In genomic region chr18:79635127-79635726, GRCh38 we compare ENCODE assay signal across 16 cellular contexts.
"Had no signal": no experiment of that assay in that cellular context is flagged by ENCODE, and none has a peak within 500 bp of the region (broad histone marks: within the 10 kb centered on the region; RNA-seq: fewer than 3 reads in every experiment).

No MANE protein-coding gene starts in this region.

- H3K4me1 ChIP-seq: body of pancreas, gastrocnemius medialis, left ventricle myocardium inferior had no signal

- H3K4me3 ChIP-seq: body of pancreas, gastrocnemius medialis, left ventricle myocardium inferior, tibial artery had no signal

- H3K27ac Mint-ChIP-seq: activated CD4-positive, alpha-beta T cell treated with anti-CD3 and anti-CD28 coated beads, Interleukin-2, amount 10 ng/mL, durations not matched to agents 24 days and 14 days; activated T-helper 17 cell treated with anti-CD3 and anti-CD28 coated beads, Interleukin-2, amount 50 U/mL, for 72 hours; memory B cell; natural killer cell had no signal

- H3K27me3 Mint-ChIP-seq: memory B cell had no signal

- H3K4me3 Mint-ChIP-seq: activated CD4-positive, alpha-beta T cell treated with anti-CD3 and anti-CD28 coated beads, Interleukin-2, amount 10 ng/mL, durations not matched to agents 24 days and 14 days; activated T-helper 17 cell treated with anti-CD3 and anti-CD28 coated beads, Interleukin-2, amount 50 U/mL, for 72 hours; memory B cell; natural killer cell had no signal

- ATAC-seq: activated T-helper 17 cell treated with anti-CD3 and anti-CD28 coated beads, Interleukin-2, amount 50 U/mL, for 72 hours; body of pancreas; gastrocnemius medialis; natural killer cell had no signal

- DNase-seq: activated CD4-positive, alpha-beta T cell treated with anti-CD3 and anti-CD28 coated beads, Interleukin-2, amount 10 ng/mL, durations not matched to agents 24 days and 14 days; activated CD4-positive, CD25-positive, alpha-beta regulatory T cell; activated naive CD4-positive, alpha-beta T cell; activated T-cell treated with anti-CD3 and anti-CD28 coated beads for 4 hours; body of pancreas; erythroblast; gastrocnemius medialis; left ventricle myocardium inferior; stimulated activated naive CD4-positive, alpha-beta T cell treated with Interleukin-2 at 50 U/mL for 16 hours; T-helper 1 cell; T-helper 9 cell had no signal

- H3K9me3 Mint-ChIP-seq: activated T-helper 17 cell treated with anti-CD3 and anti-CD28 coated beads, Interleukin-2, amount 50 U/mL, for 72 hours had no signal

- H3K36me3 Mint-ChIP-seq: memory B cell, natural killer cell had no signal

- H3K27ac ChIP-seq: body of pancreas, gastrocnemius medialis, left ventricle myocardium inferior, neutrophil, tibial artery had no signal

- H3K27me3 ChIP-seq: tibial artery had no signal

- H3K4me1 Mint-ChIP-seq: activated T-helper 17 cell treated with anti-CD3 and anti-CD28 coated beads, Interleukin-2, amount 50 U/mL, for 72 hours had no signal
